15 cellular contexts compared by ENCODE assay signal in genomic region chr2:190635781-190636180, GRCh38. TPM values are rescaled to one million over a fixed set of nuclear protein-coding genes. Genes with fewer than 3 reads are reported as not detected.
DNase-seq lines count a peak whose midpoint lies in the region; ATAC-seq, FAIRE-seq and TF ChIP-seq lines count a peak whose summit lies in the region.
"Had no signal": no experiment of that assay in that cellular context is flagged by ENCODE, and none has a peak within 500 bp of the region (broad histone marks: within the 10 kb centered on the region; RNA-seq: fewer than 3 reads in every experiment).

No MANE protein-coding gene starts in this region.

- H3K27me3 ChIP-seq in GM06990 (replicated peaks; ENCODE audit: control insufficient read depth, insufficient read depth, low read length): no peaks in the 10 kb centered on the region

- no peaks in the 10 kb centered on the region for H3K36me3 ChIP-seq in GM06990 (ENCODE audit: control insufficient read depth, insufficient read depth, low read length)
- H3K36me3 ChIP-seq in OCI-LY7 (ENCODE audit: insufficient read depth, low read length): no peaks in the 10 kb centered on the region

- intact Hi-C loops in OCI-LY7 (cut with micrococcal nuclease; ENCODE audit: unreplicated experiment): no loop called here

- H2AFZ ChIP-seq in OCI-LY7 (ENCODE audit: low read length): no peak overlapping the region

- POLR2A ChIA-PET in A549 (lab: Yijun Ruan, JAX) (no interaction called here), OCI-LY7 (lab: Charles Lee) (no interaction called here)

- peak overlapping the region; percentile 78 to 85 for H3K27ac ChIP-seq in A549
- H3K27ac ChIP-seq in OCI-LY7 (ENCODE audit: low read depth, low read length, poor library complexity, severe bottlenecking): no peak overlapping the region
- H3K27ac ChIP-seq: VCaP had no signal

- no peak for FAIRE-seq in A549 (lab: Jason Lieb, UNC)
- FAIRE-seq: colon had no signal

- ATAC-seq in A549: no peak
- ATAC-seq in GM18505 (IDR thresholded peaks at IDR 0.05; ENCODE audit: unreplicated experiment): no peak

- H3K4me3 ChIP-seq in A549 (no peak overlapping the region), GM06990 (replicated peaks; ENCODE audit: low read depth, low read length) (no peak overlapping the region), OCI-LY7 (ENCODE audit: low read depth, low read length, poor library complexity, severe bottlenecking) (no peak overlapping the region), epithelial cell of proximal tubule (ENCODE audit: low read depth, low read length) (no peak overlapping the region)

- no peaks in the 10 kb centered on the region for H3K79me2 ChIP-seq in OCI-LY7 (ENCODE audit: insufficient read depth, low read depth, low read length)

- no TSS peak for BruUV-seq in OCI-LY7 (replicated peaks; lab: Mats Ljungman, UMichigan)

- H3K9me2 ChIP-seq in OCI-LY7 (ENCODE audit: insufficient read depth, low read length): no peaks in the 10 kb centered on the region

- DNase-seq in A549 (ENCODE audit: low read depth in 1 of 2, low spot score in 1 of 2): peak in 1 of 2 experiments; percentile 49
- DNase-seq in GM06990 (ENCODE audit: extremely low read depth, insufficient read length): no peak
- DNase-seq in OCI-LY7 (ENCODE audit: low spot score): no peak
- no peak for DNase-seq in epithelial cell of proximal tubule (ENCODE audit: low read depth)
- no peak for DNase-seq in midbrain (lab: John Stamatoyannopoulos, UW)
- no peak for DNase-seq in UCSD-AML1 (lab: John Stamatoyannopoulos, UW; ENCODE audit: unreplicated experiment)
- no peak for DNase-seq in globus pallidus (ENCODE audit: low spot score)
- DNase-seq: C1 segment of cervical spinal cord; KG1; NCI-H345; SHP77 treated with DMSO at 0.1 percent for 48 hours; stimulated activated CD4-positive, alpha-beta T cell treated with anti-CD3 and anti-CD28 coated beads, Interleukin-15, amount 100 ng/mL, for 24 hours had no signal

- TF ChIP-seq RAD21 in A549 (conservative IDR thresholded peaks at IDR 0.05 in 1 of 2, IDR thresholded peaks at IDR 0.05 in 1 of 2): peak in 1 of 2 experiments; percentile 39; a peak in 2 of 5 replicates

- H4K20me1 ChIP-seq in OCI-LY7 (ENCODE audit: insufficient read depth, low read length): no peaks in the 10 kb centered on the region

- H3K9me3 ChIP-seq in A549: no peaks in the 10 kb centered on the region
- H3K9me3 ChIP-seq in OCI-LY7 (ENCODE audit: low read length): no peaks in the 10 kb centered on the region

- TF ChIP-seq POLR2A in A549 (IDR thresholded peaks at IDR 0.05; ENCODE audit: low read length) (no peak), GM18505 (IDR thresholded peaks at IDR 0.05; ENCODE audit: borderline replicate concordance, extremely low read depth, insufficient read depth, insufficient read length) (no peak)

- H3K4me1 ChIP-seq in A549: peaks cover 51% of the 10 kb centered on the region
- peaks cover 8% of the 10 kb centered on the region for H3K4me1 ChIP-seq in OCI-LY7 (ENCODE audit: insufficient read depth, low read length, poor library complexity, severe bottlenecking)

- CTCF ChIA-PET in A549 (lab: Yijun Ruan, JAX): interaction anchor here (0.8 to 1.4 kb wide), 6 partner anchors 9 to 165 kb away, joined by 3 read pairs; no protein-coding TSS in a partner anchor
- CTCF ChIA-PET in OCI-LY7 (lab: Charles Lee; ENCODE audit: unreplicated experiment): no interaction called here

- peak overlapping the region; percentile 58 for H3K4me2 ChIP-seq in A549
- H3K4me2 ChIP-seq in OCI-LY7 (ENCODE audit: low read length): no peak overlapping the region

- peak; percentile 14; the same call in 1 of the 3 replicates for TF ChIP-seq CTCF in A549 (IDR thresholded peaks at IDR 0.05)
- TF ChIP-seq CTCF in GM06990 (IDR thresholded peaks at IDR 0.05; ENCODE audit: insufficient read depth, low read length, poor library complexity, severe bottlenecking): peak; percentile 47
- TF ChIP-seq CTCF in OCI-LY7 (conservative IDR thresholded peaks at IDR 0.05; ENCODE audit: low read length): peak; percentile 42
- TF ChIP-seq CTCF in epithelial cell of proximal tubule (conservative IDR thresholded peaks at IDR 0.05; ENCODE audit: low read depth, low read length): peak; percentile 36

- 85% methylated on average over 4 of the region's 4 CpGs for WGBS in A549 (ENCODE audit: missing lambda C conversion rate)

- no peak for TF ChIP-seq EP300 in A549 (IDR thresholded peaks at IDR 0.05)

TF ChIP-seq in A549, 52 proteins besides CTCF, POLR2A, EP300 and RAD21:
- TF ChIP-seq CEBPB (IDR thresholded peaks at IDR 0.05) (0 out of 4 replicates have a peak, but pooled peaks of 1 of the 2 experiments have one; percentile 33), CBX2 (IDR thresholded peaks at IDR 0.05; ENCODE audit: borderline replicate concordance, low read depth) (no peak)

RNA-seq across cellular contexts. Expression of gene NAB1, which starts 13.1 kb away (rescaled TPM):
- polyA plus RNA-seq in A549 (2011; rRNA removed) (55.6 and 67.3 TPM in 2 replicates), A549 (2017; fragmentation: RNase III; extraction: RNeasy Plus Mini Kit Qiagen cat#74134 plus additional on column Dnase treatment) (31.8 to 37.8 TPM (median 37.6 TPM) in 3 replicates)
- polyA plus RNA-seq in A549 (2012; cell fraction: cytosol; rRNA removed): 16.7 and 17.6 TPM in 2 replicates
- polyA plus RNA-seq in A549 (2012; cell fraction: nucleus; rRNA removed): 15.7 and 20.3 TPM in 2 replicates
- 60.9 and 70.4 TPM in 2 replicates for polyA minus RNA-seq in A549 (2011; rRNA and poly(A)+ RNA removed)
- total RNA-seq in OCI-LY7 (2014; rRNA removed; shearing (Covaris generic)): 30.2 and 37.1 TPM in 2 replicates
- total RNA-seq in OCI-LY7 (2022) (24.5 and 29.1 TPM in 2 replicates), epithelial cell of proximal tubule (10.0 and 19.5 TPM in 2 replicates)
